ENCODE assay signal across 2 cellular contexts in genomic region chr2:10329584-10329879, GRCh38.
TF ChIP-seq lines count a peak whose summit lies in the region.

No MANE protein-coding gene starts in this region.

TF ChIP-seq in SK-N-SH, 30 proteins besides CTCF, POLR2A, EP300 and RAD21 (continued from another document):
- no peak for TF ChIP-seq ZBTB33 (IDR thresholded peaks at IDR 0.05; ENCODE audit: borderline replicate concordance, low read depth)
- TF ChIP-seq RFX5 (IDR thresholded peaks at IDR 0.05; ENCODE audit: low read length), result no peak
- TF ChIP-seq ELF1 (IDR thresholded peaks at IDR 0.05), result no peak
- no peak for TF ChIP-seq FOSL2 (IDR thresholded peaks at IDR 0.05; ENCODE audit: borderline replicate concordance, low read depth)
- no peak for TF ChIP-seq PBX3 (IDR thresholded peaks at IDR 0.05)
- TF ChIP-seq, protein P1, sequence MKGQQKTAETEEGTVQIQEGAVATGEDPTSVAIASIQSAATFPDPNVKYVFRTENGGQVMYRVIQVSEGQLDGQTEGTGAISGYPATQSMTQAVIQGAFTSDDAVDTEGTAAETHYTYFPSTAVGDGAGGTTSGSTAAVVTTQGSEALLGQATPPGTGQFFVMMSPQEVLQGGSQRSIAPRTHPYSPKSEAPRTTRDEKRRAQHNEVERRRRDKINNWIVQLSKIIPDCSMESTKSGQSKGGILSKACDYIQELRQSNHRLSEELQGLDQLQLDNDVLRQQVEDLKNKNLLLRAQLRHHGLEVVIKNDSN (IDR thresholded peaks at IDR 0.05; ENCODE audit: borderline replicate concordance, low read depth), result no peak

TF ChIP-seq in SK-N-SH treated with all-trans-retinoic acid at 6 μM for 48 hours, 23 proteins besides CTCF, POLR2A, EP300 and RAD21 (continued from another document):
- TF ChIP-seq SNAI2 (CRISPR knock-in tag; IDR thresholded peaks at IDR 0.05) (no peak), GLIS3 (CRISPR knock-in tag; IDR thresholded peaks at IDR 0.05) (no peak), ZFP30 (CRISPR knock-in tag; IDR thresholded peaks at IDR 0.05) (no peak), ARNTL (CRISPR knock-in tag; IDR thresholded peaks at IDR 0.05; ENCODE audit: borderline replicate concordance, low read depth) (no peak), BACH2 (CRISPR knock-in tag; IDR thresholded peaks at IDR 0.05; ENCODE audit: borderline replicate concordance) (no peak), ZNF565 (CRISPR knock-in tag; conservative IDR thresholded peaks at IDR 0.05; ENCODE audit: low read depth) (no peak), TCF4 (CRISPR knock-in tag; IDR thresholded peaks at IDR 0.05; ENCODE audit: borderline replicate concordance) (no peak), TOX (CRISPR knock-in tag; IDR thresholded peaks at IDR 0.05; ENCODE audit: borderline replicate concordance) (no peak)
- TF ChIP-seq, protein P2, sequence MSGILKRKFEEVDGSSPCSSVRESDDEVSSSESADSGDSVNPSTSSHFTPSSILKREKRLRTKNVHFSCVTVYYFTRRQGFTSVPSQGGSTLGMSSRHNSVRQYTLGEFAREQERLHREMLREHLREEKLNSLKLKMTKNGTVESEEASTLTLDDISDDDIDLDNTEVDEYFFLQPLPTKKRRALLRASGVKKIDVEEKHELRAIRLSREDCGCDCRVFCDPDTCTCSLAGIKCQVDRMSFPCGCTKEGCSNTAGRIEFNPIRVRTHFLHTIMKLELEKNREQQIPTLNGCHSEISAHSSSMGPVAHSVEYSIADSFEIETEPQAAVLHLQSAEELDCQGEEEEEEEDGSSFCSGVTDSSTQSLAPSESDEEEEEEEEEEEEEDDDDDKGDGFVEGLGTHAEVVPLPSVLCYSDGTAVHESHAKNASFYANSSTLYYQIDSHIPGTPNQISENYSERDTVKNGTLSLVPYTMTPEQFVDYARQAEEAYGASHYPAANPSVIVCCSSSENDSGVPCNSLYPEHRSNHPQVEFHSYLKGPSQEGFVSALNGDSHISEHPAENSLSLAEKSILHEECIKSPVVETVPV (CRISPR knock-in tag; IDR thresholded peaks at IDR 0.05), result no peak
